ENCODE assay signal across 9 cellular contexts in genomic region chr1:202710070-202711025, GRCh38. TPM values are rescaled to one million over a fixed set of nuclear protein-coding genes. Genes with fewer than 3 reads are reported as not detected.
A peak's percentile ranks its signal among the peaks of the same experiment; 100 is the strongest.
DNase-seq lines count a peak whose midpoint lies in the region; ATAC-seq, FAIRE-seq and TF ChIP-seq lines count a peak whose summit lies in the region.
"Had no signal": no experiment of that assay in that cellular context is flagged by ENCODE, and none has a peak within 500 bp of the region (broad histone marks: within the 10 kb centered on the region; RNA-seq: fewer than 3 reads in every experiment).

Gene SYT2, minus strand, starts transcription at chr1:202710454. Its CDS starts 104,682 bp downstream, at chr1:202605772.

- ATAC-seq in HG03457 (IDR thresholded peaks at IDR 0.05; ENCODE audit: unreplicated experiment) (no peak), HG03354 (IDR thresholded peaks at IDR 0.05; ENCODE audit: poor library complexity, severe bottlenecking, unreplicated experiment) (no peak)

- H3K27ac ChIP-seq in ascending aorta (no peak within 1 kb of the TSS), stomach smooth muscle (ENCODE audit: low read length) (no peak within 1 kb of the TSS)

- FAIRE-seq in RCC 7860 (lab: Jason Lieb, UNC), result no peak

- H3K27me3 ChIP-seq in MG63 (peaks cover 60% of the 10 kb centered on the region), ascending aorta (peaks cover 16% of the 10 kb centered on the region), stomach smooth muscle (ENCODE audit: control insufficient read depth in 1 of 2, insufficient read depth in 2 of 2, low read length in 2 of 2) (peaks cover 50 to 54% of the 10 kb centered on the region in 2 donors)

- H3K36me3 ChIP-seq in MG63 (no peaks in the 10 kb centered on the region), ascending aorta (no peaks in the 10 kb centered on the region), stomach smooth muscle (ENCODE audit: control insufficient read depth in 2 of 2, insufficient read depth in 2 of 2, low read length in 2 of 2) (no peaks in the 10 kb centered on the region)

- H3K9ac ChIP-seq in stomach smooth muscle (ENCODE audit: low read length in 2 of 2), result no peak within 1 kb of the TSS

- no peak for TF ChIP-seq CTCF in ascending aorta (IDR thresholded peaks at IDR 0.05)

- no peaks in the 10 kb centered on the region for H3K9me3 ChIP-seq in MG63
- no peaks in the 10 kb centered on the region for H3K9me3 ChIP-seq in ascending aorta
- no peaks in the 10 kb centered on the region for H3K9me3 ChIP-seq in stomach smooth muscle (ENCODE audit: control insufficient read depth in 2 of 2, low read length in 2 of 2)

- H3K4me1 ChIP-seq in ascending aorta (peaks cover 0 to 11% of the 10 kb centered on the region in 2 donors), stomach smooth muscle (ENCODE audit: control insufficient read depth, insufficient read depth, low read length) (peaks cover 14% of the 10 kb centered on the region)

- H3K4me3 ChIP-seq in MG63, result peak within 1 kb of the TSS; percentile 24
- peak within 1 kb of the TSS; percentile 36 to 55 for H3K4me3 ChIP-seq in ascending aorta
- H3K4me3 ChIP-seq in stomach smooth muscle (ENCODE audit: low read length in 2 of 2), result peak within 1 kb of the TSS; percentile 51 to 61

- intact Hi-C loops in ascending aorta (cut with DNase I), result no loop called here

- DNase-seq in COLO668 (lab: John Stamatoyannopoulos, UW; ENCODE audit: unreplicated experiment), result peak; percentile 78
- DNase-seq in MG63, result peak; percentile 38
- DNase-seq in ascending aorta (ENCODE audit: low spot score in 2 of 2), result no peak
- DNase-seq in left kidney (ENCODE audit: low read depth, low spot score), result peak; percentile 87
- no peak for DNase-seq in RCC 7860 (ENCODE audit: low spot score)

RNA-seq across cellular contexts. Expression of gene SYT2, which starts in this region (rescaled TPM):
- 0.03 TPM in 1 of 2 replicates, not detected in the other for total RNA-seq in MG63 (2014; rRNA removed; shearing (Covaris generic); ENCODE audit: low replicate concordance)
- total RNA-seq in ascending aorta, result not detected
- total RNA-seq: activated naive CD4-positive, alpha-beta T cell treated with anti-CD3 and anti-CD28 coated beads, Interleukin-2, amount 50 U/mL, for 72 hours had no signal

Comparison
In these comparisons a context has a peak if more than half of its experiments do, and no peak if none do; other contexts are left out.
1. Peak in DNase-seq and H3K4me3 ChIP-seq in MG63; RNA of the gene not detected or under 1 TPM.
2. DNase-seq: peak in COLO668 (single experiment) and left kidney (single experiment); none in ascending aorta (0 of 2) and RCC 7860 (single experiment).
3. Peak in every context shown above with its lines, with median percentiles within 50 percentile points of each other: H3K4me3 ChIP-seq.